In the genomic region with DNA sequence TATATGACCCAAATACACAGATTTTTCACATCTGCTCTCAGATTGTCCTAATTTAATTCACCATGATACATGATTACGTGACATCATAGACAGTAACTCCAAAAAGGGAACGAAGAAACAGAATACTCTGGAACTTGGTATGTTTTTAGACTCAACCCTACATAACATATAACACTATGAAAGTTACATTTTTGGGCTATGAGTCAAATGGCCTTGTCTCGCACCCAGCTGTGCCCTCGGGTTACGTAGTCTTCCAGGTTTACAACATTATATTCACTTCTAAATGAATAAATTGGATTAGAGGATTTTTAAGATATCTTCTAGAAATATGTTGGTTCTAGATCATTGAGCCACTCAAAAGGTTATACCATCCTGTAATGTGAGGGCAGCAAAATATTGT, we compare ENCODE assay signal across 16 cellular contexts.
A peak's percentile ranks its signal among the peaks of the same experiment; 100 is the strongest.
DNase-seq lines count a peak whose midpoint lies in the region; ATAC-seq and TF ChIP-seq lines count a peak whose summit lies in the region.
"Had no signal": no experiment of that assay in that cellular context is flagged by ENCODE, and none has a peak within 500 bp of the region (broad histone marks: within the 10 kb centered on the region; RNA-seq: fewer than 3 reads in every experiment).

No MANE protein-coding gene starts in this region.

- H3K9me2 ChIP-seq in DOHH2 (replicated peaks; ENCODE audit: control insufficient read depth, low read length) = no peaks in the 10 kb centered on the region

- H3K9me3 ChIP-seq in DOHH2 (ENCODE audit: control insufficient read depth, insufficient read depth, low read length) = no peaks in the 10 kb centered on the region
- H3K9me3 ChIP-seq in right atrium auricular region = peaks cover 0 to 4% of the 10 kb centered on the region in 2 donors

- H3K27me3 ChIP-seq in DOHH2 (ENCODE audit: control insufficient read depth, low read length) (no peaks in the 10 kb centered on the region), right atrium auricular region (no peaks in the 10 kb centered on the region)

- no peaks in the 10 kb centered on the region for H4K20me1 ChIP-seq in DOHH2 (ENCODE audit: control insufficient read depth, insufficient read depth, low read depth, low read length)

- H3K79me2 ChIP-seq in DOHH2 (ENCODE audit: control insufficient read depth, low read length) = no peaks in the 10 kb centered on the region

- no peak for TF ChIP-seq CTCF in DOHH2 (IDR thresholded peaks at IDR 0.05; ENCODE audit: low read depth, low read length, poor library complexity, severe bottlenecking)
- TF ChIP-seq CTCF in astrocyte of the spinal cord (IDR thresholded peaks at IDR 0.05; ENCODE audit: low read depth, low read length) = no peak
- no peak for TF ChIP-seq CTCF in right atrium auricular region (IDR thresholded peaks at IDR 0.05)

- DNase-seq in MV-4-11 (lab: John Stamatoyannopoulos, UW) (peak; percentile 25), astrocyte of the spinal cord (ENCODE audit: low read depth, low spot score) (peak; percentile 12), non-pigmented ciliary epithelial cell (ENCODE audit: low read depth) (peak; percentile 8), NCI-H1105 treated with DMSO at 0.1 percent for 48 hours (lab: John Stamatoyannopoulos, UW) (no peak), NCI-H510A treated with DMSO at 0.1 percent for 48 hours (lab: John Stamatoyannopoulos, UW) (no peak), right atrium auricular region (ENCODE audit: low spot score) (no peak)
- DNase-seq: C1 segment of cervical spinal cord; CD4-positive, alpha-beta T cell; DMS153; DMS79 treated with DMSO at 0.1 percent for 48 hours; GF-D8; H7 had no signal

- no peak overlapping the region for H3K4me3 ChIP-seq in DOHH2 (ENCODE audit: low read length)
- H3K4me3 ChIP-seq in astrocyte of the spinal cord (ENCODE audit: low read depth, low read length) = no peak overlapping the region
- H3K4me3 ChIP-seq in right atrium auricular region = no peak overlapping the region
- H3K4me3 ChIP-seq: GM23338 had no signal

- H3K4me1 ChIP-seq in DOHH2 (ENCODE audit: control insufficient read depth, low read length) = peaks cover 53% of the 10 kb centered on the region
- no peaks in the 10 kb centered on the region for H3K4me1 ChIP-seq in right atrium auricular region

- peak overlapping the region; percentile 20; the same call in 1 of the 2 replicates for H3K27ac ChIP-seq in DOHH2 (ENCODE audit: low read depth, low read length)
- H3K27ac ChIP-seq in right atrium auricular region = no peak overlapping the region
- H3K27ac ChIP-seq: HL-60 had no signal

- no peaks in the 10 kb centered on the region for H3F3A ChIP-seq in DOHH2 (ENCODE audit: control insufficient read depth, insufficient read depth)

- no peaks in the 10 kb centered on the region for H3K36me3 ChIP-seq in DOHH2 (ENCODE audit: control insufficient read depth, low read length)
- H3K36me3 ChIP-seq in right atrium auricular region = no peaks in the 10 kb centered on the region

- in situ Hi-C loops in astrocyte of the spinal cord (cut with HindIII; ENCODE audit: low sequenced_read_pairs) = no loop called here

- no peak for ATAC-seq in GM21360 (IDR thresholded peaks at IDR 0.05; ENCODE audit: unreplicated experiment)
- ATAC-seq: GM23338 had no signal

- H3K4me2 ChIP-seq in DOHH2 (ENCODE audit: low read length) = no peak overlapping the region
- H3K4me2 ChIP-seq: GM23338 had no signal

Comparison
In these comparisons a context has a peak if more than half of its experiments do, and no peak if none do; other contexts are left out.
1. DNase-seq: peak in MV-4-11 (single experiment), astrocyte of the spinal cord (single experiment) and non-pigmented ciliary epithelial cell (single experiment); none in NCI-H1105 treated with DMSO at 0.1 percent for 48 hours (single experiment), NCI-H510A treated with DMSO at 0.1 percent for 48 hours (single experiment) and right atrium auricular region (single experiment).